35 cellular contexts compared by ENCODE assay signal in genomic region chr12:74071182-74071581, GRCh38.
"Had no signal": no experiment of that assay in that cellular context is flagged by ENCODE, and none has a peak within 500 bp of the region (broad histone marks: within the 10 kb centered on the region; RNA-seq: fewer than 3 reads in every experiment).

No MANE protein-coding gene starts in this region.

- H3K27me3 Mint-ChIP-seq: activated naive CD4-positive, alpha-beta T cell treated with anti-CD3 and anti-CD28 coated beads, Interleukin-2, amount 10 ng/mL, durations not matched to agents 7 days and 5 days; activated naive CD4-positive, alpha-beta T cell treated with anti-CD3 and anti-CD28 coated beads, Interleukin-2, amount 50 U/mL, for 24 hours; activated naive CD8-positive, alpha-beta T cell; activated naive CD8-positive, alpha-beta T cell treated with anti-CD3 and anti-CD28 coated beads for 36 hours; activated naive CD8-positive, alpha-beta T cell treated with anti-CD3 and anti-CD28 coated beads, Interleukin-2, amount 10 ng/mL, durations not matched to agents 7 days and 5 days; activated naive CD8-positive, alpha-beta T cell treated with anti-CD3 and anti-CD28 coated beads, Interleukin-2, amount 50 U/mL, for 24 hours; activated T-cell treated with anti-CD3 and anti-CD28 coated beads, Interleukin-2, amount 50 U/mL, for 24 hours; activated T-helper 17 cell treated with anti-CD3 and anti-CD28 coated beads, Interleukin-2, amount 50 U/mL, for 72 hours; central memory CD8-positive, alpha-beta T cell had no signal

- H3K36me3 Mint-ChIP-seq: activated naive CD4-positive, alpha-beta T cell treated with anti-CD3 and anti-CD28 coated beads, Interleukin-2, amount 10 ng/mL, durations not matched to agents 7 days and 5 days; activated naive CD4-positive, alpha-beta T cell treated with anti-CD3 and anti-CD28 coated beads, Interleukin-2, amount 50 U/mL, for 24 hours; activated naive CD8-positive, alpha-beta T cell; activated naive CD8-positive, alpha-beta T cell treated with anti-CD3 and anti-CD28 coated beads for 36 hours; activated naive CD8-positive, alpha-beta T cell treated with anti-CD3 and anti-CD28 coated beads, Interleukin-2, amount 10 ng/mL, durations not matched to agents 7 days and 5 days; brain had no signal

- H3K4me1 Mint-ChIP-seq: activated naive CD4-positive, alpha-beta T cell treated with anti-CD3 and anti-CD28 coated beads, Interleukin-2, amount 10 ng/mL, durations not matched to agents 7 days and 5 days; activated naive CD4-positive, alpha-beta T cell treated with anti-CD3 and anti-CD28 coated beads, Interleukin-2, amount 50 U/mL, for 24 hours; activated naive CD8-positive, alpha-beta T cell treated with anti-CD3 and anti-CD28 coated beads for 36 hours; activated naive CD8-positive, alpha-beta T cell treated with anti-CD3 and anti-CD28 coated beads, Interleukin-2, amount 10 ng/mL, durations not matched to agents 7 days and 5 days; activated naive CD8-positive, alpha-beta T cell treated with anti-CD3 and anti-CD28 coated beads, Interleukin-2, amount 50 U/mL, for 24 hours; activated T-helper 17 cell treated with anti-CD3 and anti-CD28 coated beads, Interleukin-2, amount 50 U/mL, for 72 hours; brain; central memory CD8-positive, alpha-beta T cell had no signal

- H3K27ac Mint-ChIP-seq: activated naive CD4-positive, alpha-beta T cell treated with anti-CD3 and anti-CD28 coated beads for 36 hours; activated naive CD4-positive, alpha-beta T cell treated with anti-CD3 and anti-CD28 coated beads, Interleukin-2, amount 10 ng/mL, durations not matched to agents 7 days and 5 days; activated naive CD4-positive, alpha-beta T cell treated with anti-CD3 and anti-CD28 coated beads, Interleukin-2, amount 50 U/mL, for 24 hours; activated naive CD4-positive, alpha-beta T cell treated with anti-CD3 and anti-CD28 coated beads, Interleukin-2, amount 50 U/mL, for 72 hours; activated naive CD8-positive, alpha-beta T cell; activated naive CD8-positive, alpha-beta T cell treated with anti-CD3 and anti-CD28 coated beads for 36 hours; activated naive CD8-positive, alpha-beta T cell treated with anti-CD3 and anti-CD28 coated beads, Interleukin-2, amount 10 ng/mL, durations not matched to agents 7 days and 5 days; activated naive CD8-positive, alpha-beta T cell treated with anti-CD3 and anti-CD28 coated beads, Interleukin-2, amount 50 U/mL, for 24 hours; activated T-cell treated with anti-CD3 and anti-CD28 coated beads, Interleukin-2, amount 50 U/mL, for 24 hours; activated T-cell treated with anti-CD3 and anti-CD28 coated beads, Interleukin-2, amount 50 U/mL, for 72 hours; activated T-helper 1 cell treated with anti-CD3 and anti-CD28 coated beads, Interleukin-12 subunit alpha, Interleukin-12 subunit beta, Interleukin-2, Interleukin-4 antibody, amounts not matched to agents 30 ng/mL and 10 ng/mL and 1 ng/mL, durations not matched to agents 14 hours and 24 hours and 36 hours; activated T-helper 17 cell treated with anti-CD3 and anti-CD28 coated beads, Interleukin-2, amount 50 U/mL, for 72 hours; activated T-helper 2 cell treated with anti-CD3 and anti-CD28 coated beads, Interferon-gamma antibody, Interleukin-2, Interleukin-4, amounts not matched to agents 10 μg/mL and 5 μg/mL and 100 μg/mL, durations not matched to agents 14 hours and 24 hours and 36 hours; brain had no signal

- H3K9me3 Mint-ChIP-seq: activated naive CD4-positive, alpha-beta T cell treated with anti-CD3 and anti-CD28 coated beads, Interleukin-2, amount 50 U/mL, for 24 hours had no signal

- H3K4me3 Mint-ChIP-seq: activated naive CD4-positive, alpha-beta T cell treated with anti-CD3 and anti-CD28 coated beads for 36 hours; activated naive CD4-positive, alpha-beta T cell treated with anti-CD3 and anti-CD28 coated beads, Interleukin-2, amount 10 ng/mL, durations not matched to agents 7 days and 5 days; activated naive CD4-positive, alpha-beta T cell treated with anti-CD3 and anti-CD28 coated beads, Interleukin-2, amount 50 U/mL, for 24 hours; activated naive CD8-positive, alpha-beta T cell; activated naive CD8-positive, alpha-beta T cell treated with anti-CD3 and anti-CD28 coated beads for 36 hours; activated naive CD8-positive, alpha-beta T cell treated with anti-CD3 and anti-CD28 coated beads, Interleukin-2, amount 10 ng/mL, durations not matched to agents 7 days and 5 days; activated naive CD8-positive, alpha-beta T cell treated with anti-CD3 and anti-CD28 coated beads, Interleukin-2, amount 50 U/mL, for 24 hours; activated T-cell treated with anti-CD3 and anti-CD28 coated beads, Interleukin-2, amount 50 U/mL, for 24 hours; activated T-cell treated with anti-CD3 and anti-CD28 coated beads, Interleukin-2, amount 50 U/mL, for 4 hours; activated T-cell treated with anti-CD3 and anti-CD28 coated beads, Interleukin-2, amount 50 U/mL, for 72 hours; activated T-helper 1 cell treated with anti-CD3 and anti-CD28 coated beads, Interleukin-12 subunit alpha, Interleukin-12 subunit beta, Interleukin-2, Interleukin-4 antibody, amounts not matched to agents 30 ng/mL and 10 ng/mL and 1 ng/mL, durations not matched to agents 14 hours and 24 hours and 36 hours; activated T-helper 17 cell treated with anti-CD3 and anti-CD28 coated beads, Interleukin-2, amount 50 U/mL, for 72 hours; brain; central memory CD8-positive, alpha-beta T cell had no signal

- DNase-seq: activated effector memory CD4-positive, alpha-beta T cell treated with anti-CD3 and anti-CD28 coated beads, Interleukin-2, amount 50 U/mL, for 16 hours; activated effector memory CD4-positive, alpha-beta T cell treated with Interleukin-2 at 50 U/mL for 16 hours; activated gamma-delta T cell; activated gamma-delta T cell treated with Interleukin-2 at 50 U/mL for 16 hours; activated naive CD4-positive, alpha-beta T cell; activated naive CD4-positive, alpha-beta T cell treated with anti-CD3 and anti-CD28 coated beads for 36 hours; activated naive CD4-positive, alpha-beta T cell treated with anti-CD3 and anti-CD28 coated beads, Interleukin-2, amount 10 ng/mL, durations not matched to agents 7 days and 5 days; activated naive CD4-positive, alpha-beta T cell treated with anti-CD3 and anti-CD28 coated beads, Interleukin-2, amount 50 U/mL, for 16 hours; activated naive CD4-positive, alpha-beta T cell treated with Interleukin-2 at 50 U/mL for 16 hours; activated naive CD8-positive, alpha-beta T cell treated with anti-CD3 and anti-CD28 coated beads for 36 hours; activated naive CD8-positive, alpha-beta T cell treated with anti-CD3 and anti-CD28 coated beads, Interleukin-2, amount 10 ng/mL, durations not matched to agents 7 days and 5 days; activated naive CD8-positive, alpha-beta T cell treated with anti-CD3 and anti-CD28 coated beads, Interleukin-2, amount 50 U/mL, for 24 hours; activated T-cell treated with anti-CD3 and anti-CD28 coated beads, Interleukin-2, amount 50 U/mL, for 1 hour; activated T-cell treated with anti-CD3 and anti-CD28 coated beads, Interleukin-2, amount 50 U/mL, for 24 hours; activated T-cell treated with anti-CD3 and anti-CD28 coated beads, Interleukin-2, amount 50 U/mL, for 4 hours; activated T-cell treated with anti-CD3 and anti-CD28 coated beads, Interleukin-2, amount 50 U/mL, for 48 hours; activated T-cell treated with anti-CD3 and anti-CD28 coated beads, Interleukin-2, amount 50 U/mL, for 72 hours; adrenal gland; amniotic stem cell; amygdala; anterior cingulate cortex; aorta; body of pancreas; brain microvascular endothelial cell; caudate nucleus; central memory CD4-positive, alpha-beta T cell; cerebellar nuclear complex had no signal
